In genomic region chr3:43926073-43926472, GRCh38 we compare ENCODE assay signal across 18 cellular contexts.
DNase-seq lines count a peak whose midpoint lies in the region; ATAC-seq, FAIRE-seq and TF ChIP-seq lines count a peak whose summit lies in the region.
"Had no signal": no experiment of that assay in that cellular context is flagged by ENCODE, and none has a peak within 500 bp of the region (broad histone marks: within the 10 kb centered on the region; RNA-seq: fewer than 3 reads in every experiment).

No MANE protein-coding gene starts in this region.

- H3K79me1 ChIP-seq in mesendoderm (ENCODE audit: low read length): no peaks in the 10 kb centered on the region

- H3K23ac ChIP-seq in mesendoderm (ENCODE audit: low read length): no peak overlapping the region

- TF ChIP-seq POLR2A in esophagus muscularis mucosa (IDR thresholded peaks at IDR 0.05; ENCODE audit: low read depth): no peak
- TF ChIP-seq POLR2A in HepG2 (IDR thresholded peaks at IDR 0.05; ENCODE audit: insufficient read depth in 1 of 2, low read depth in 2 of 2, low read length in 2 of 2): no peak

- H3K18ac ChIP-seq in mesendoderm (ENCODE audit: low read length): no peak overlapping the region

- intact Hi-C loops in esophagus muscularis mucosa (cut with DNase I): no loop called here
- intact Hi-C loops in posterior vena cava (cut with DNase I): loop anchor here in 1 of 2 donors (5.0 kb wide), 1 partner anchor 109 kb away; no protein-coding TSS in a partner anchor
- intact Hi-C loops in HepG2 (cut with micrococcal nuclease; ENCODE audit: unreplicated experiment): no loop called here

- no peak overlapping the region for H3K27ac ChIP-seq in esophagus muscularis mucosa (replicated peaks in 1 of 4)
- H3K27ac ChIP-seq in mesendoderm (ENCODE audit: low read depth, low read length): no peak overlapping the region
- H3K27ac ChIP-seq in HepG2 (ENCODE audit: extremely low read length, insufficient read depth, low read length): no peak overlapping the region
- H3K27ac ChIP-seq: A549, C4-2B, KMS-11 had no signal

- ATAC-seq in WTC11 (peak; percentile 90), HG02610 (IDR thresholded peaks at IDR 0.05; ENCODE audit: unreplicated experiment) (no peak), HepG2 (no peak)
- no peak for ATAC-seq in naive thymus-derived CD8-positive, alpha-beta T cell
- ATAC-seq: A549, HCT116 had no signal

- CTCF ChIA-PET in WTC11 (lab: Charles Lee): interaction anchor here (0.6 to 1.0 kb wide), 4 partner anchors 21 to 377 kb away, joined by 3 to 4 read pairs (median 4); no protein-coding TSS in a partner anchor
- CTCF ChIA-PET in HepG2 (lab: Yijun Ruan, JAX; ENCODE audit: low intra/inter-chr PET ratio, low total read pairs): no interaction called here

- no peaks in the 10 kb centered on the region for H3K9me3 ChIP-seq in esophagus muscularis mucosa
- no peaks in the 10 kb centered on the region for H3K9me3 ChIP-seq in HepG2 (ENCODE audit: low read length)
- H3K9me3 ChIP-seq: A549, BE2C had no signal

- no peak overlapping the region for H2BK15ac ChIP-seq in mesendoderm (replicated peaks; ENCODE audit: low read depth)

- H3K4me3 ChIP-seq in H7 (ENCODE audit: insufficient read depth, low read depth, low read length): no peak overlapping the region
- no peak overlapping the region for H3K4me3 ChIP-seq in esophagus muscularis mucosa
- H3K4me3 ChIP-seq in mesendoderm (ENCODE audit: low read length): no peak overlapping the region
- no peak overlapping the region for H3K4me3 ChIP-seq in HepG2 (replicated peaks in 1 of 3; ENCODE audit: insufficient read depth in 1 of 3, low read depth in 2 of 3, low read length in 3 of 3)
- H3K4me3 ChIP-seq: A549 had no signal

- no TSS peak for BruUV-seq in HepG2 (replicated peaks; lab: Mats Ljungman, UMichigan)

- no peak overlapping the region for H3K9ac ChIP-seq in mesendoderm (ENCODE audit: low read length)
- no peak overlapping the region for H3K9ac ChIP-seq in HepG2 (ENCODE audit: insufficient read depth, low read depth, low read length)
- H3K9ac ChIP-seq: KMS-11 had no signal

- H2AK5ac ChIP-seq in mesendoderm (ENCODE audit: low read length): no peak overlapping the region

- no peaks in the 10 kb centered on the region for H3K36me3 ChIP-seq in H7 (replicated peaks; ENCODE audit: control insufficient read depth, insufficient read depth, low read length)
- no peaks in the 10 kb centered on the region for H3K36me3 ChIP-seq in esophagus muscularis mucosa
- no peaks in the 10 kb centered on the region for H3K36me3 ChIP-seq in mesendoderm (ENCODE audit: control insufficient read depth, insufficient read depth, low read length)
- no peaks in the 10 kb centered on the region for H3K36me3 ChIP-seq in HepG2 (replicated peaks in 1 of 2; ENCODE audit: control insufficient read depth in 1 of 2, insufficient read depth in 2 of 2, low read length in 2 of 2)
- H3K36me3 ChIP-seq: BE2C had no signal

- no peak overlapping the region for H4K5ac ChIP-seq in mesendoderm (ENCODE audit: low read length)

- H3K4me1 ChIP-seq in esophagus muscularis mucosa (peaks cover 0 to 6% (median 2%) of the 10 kb centered on the region in 4 donors), mesendoderm (ENCODE audit: control insufficient read depth, low read depth, low read length) (peaks cover 5% of the 10 kb centered on the region), HepG2 (ENCODE audit: insufficient read depth, low read length) (no peaks in the 10 kb centered on the region)
- H3K4me1 ChIP-seq: A549, BE2C had no signal

- FAIRE-seq in HepG2 (lab: Jason Lieb, UNC): no peak
- FAIRE-seq: A549 had no signal

- no peak for TF ChIP-seq RAD21 in HepG2 (CRISPR knock-in tag; IDR thresholded peaks at IDR 0.05)

- no peak overlapping the region for H3K27ac Mint-ChIP-seq in WTC11
- no peak overlapping the region for H3K27ac Mint-ChIP-seq in naive thymus-derived CD8-positive, alpha-beta T cell
- H3K27ac Mint-ChIP-seq: CD4-positive, alpha-beta memory T cell; IgD-negative memory B cell had no signal

- no peak overlapping the region for H2BK120ac ChIP-seq in mesendoderm (ENCODE audit: low read depth, low read length)

- H4K8ac ChIP-seq in mesendoderm (ENCODE audit: low read depth, low read length): no peak overlapping the region

- no peak overlapping the region for H3K56ac ChIP-seq in mesendoderm (ENCODE audit: low read length)

- H3K4me2 ChIP-seq in mesendoderm (ENCODE audit: low read length) (no peak overlapping the region), HepG2 (ENCODE audit: low read depth, low read length) (no peak overlapping the region)
- H3K4me2 ChIP-seq: A549, KMS-11 had no signal

- in situ Hi-C loops in HepG2 (cut with HindIII; ENCODE audit: extremely low pct_ligation_motif_present, low pct_unique_long_range_greater_than_20kb): no loop called here

- no peak overlapping the region for H3K4me3 Mint-ChIP-seq in WTC11
- no peak overlapping the region for H3K4me3 Mint-ChIP-seq in naive thymus-derived CD8-positive, alpha-beta T cell
- H3K4me3 Mint-ChIP-seq: CD4-positive, alpha-beta memory T cell; IgD-negative memory B cell had no signal

- DNase-seq in H7: peak; percentile 72
- peak; percentile 38 for DNase-seq in WTC11 (ENCODE audit: low spot score)
- DNase-seq in esophagus muscularis mucosa (ENCODE audit: extremely low spot score): peak; percentile 45
- DNase-seq in mesendoderm: peak; percentile 51
- DNase-seq in posterior vena cava (ENCODE audit: low spot score): no peak
- no peak for DNase-seq in naive thymus-derived CD8-positive, alpha-beta T cell
- no peak for DNase-seq in HepG2 (ENCODE audit: low spot score)
- DNase-seq: BE2C; CD4-positive, alpha-beta memory T cell; DMS79; GDM1; GOT3 had no signal

- no peak overlapping the region for H3K4ac ChIP-seq in mesendoderm (ENCODE audit: low read depth, low read length)

- no peaks in the 10 kb centered on the region for H3K36me3 Mint-ChIP-seq in WTC11
- H3K36me3 Mint-ChIP-seq in naive thymus-derived CD8-positive, alpha-beta T cell: no peaks in the 10 kb centered on the region
- H3K36me3 Mint-ChIP-seq: CD4-positive, alpha-beta memory T cell had no signal

- H3K4me1 Mint-ChIP-seq in WTC11: peaks cover 33% of the 10 kb centered on the region
- peaks cover 0 to 6% (median 3%) of the 10 kb centered on the region in 4 donors for H3K4me1 Mint-ChIP-seq in naive thymus-derived CD8-positive, alpha-beta T cell

- no peaks in the 10 kb centered on the region for H4K20me1 ChIP-seq in HepG2 (ENCODE audit: insufficient read depth, low read length)

- H3K27me3 ChIP-seq in H7 (ENCODE audit: control insufficient read depth, insufficient read depth, low read length) (no peaks in the 10 kb centered on the region), esophagus muscularis mucosa (peaks cover 0 to 47% (median 0%) of the 10 kb centered on the region in 4 donors), mesendoderm (ENCODE audit: insufficient read depth, low read length, poor library complexity) (no peaks in the 10 kb centered on the region), HepG2 (ENCODE audit: control insufficient read depth in 1 of 2, insufficient read depth in 2 of 2, low read length in 2 of 2) (peaks cover 0 to 17% of the 10 kb centered on the region in 2 experiments; a peak in 1 of 5 replicates)
- H3K27me3 ChIP-seq: BE2C had no signal

- WGBS in esophagus muscularis mucosa: 64% methylated on average over 6 of the region's 6 CpGs
- no CpG with 5 or more reads among the region's 6 CpGs for WGBS in mesendoderm (ENCODE audit: extremely low coverage, insufficient coverage, low lambda C conversion rate)
- WGBS in HepG2 (ENCODE audit: low lambda C conversion rate): 2% methylated on average over 6 of the region's 6 CpGs

- TF ChIP-seq EP300 in esophagus muscularis mucosa (IDR thresholded peaks at IDR 0.05) (no peak), HepG2 (IDR thresholded peaks at IDR 0.05; ENCODE audit: low read depth in 2 of 2, low read length in 2 of 2) (no peak), HepG2 (CRISPR knock-in tag; IDR thresholded peaks at IDR 0.05; ENCODE audit: borderline replicate concordance) (no peak)

- H3K79me2 ChIP-seq in mesendoderm (ENCODE audit: control insufficient read depth, insufficient read depth, low read length) (no peaks in the 10 kb centered on the region), HepG2 (ENCODE audit: insufficient read depth, low read length) (no peaks in the 10 kb centered on the region)

- TF ChIP-seq CTCF in WTC11 (IDR thresholded peaks at IDR 0.05): no peak
- no peak for TF ChIP-seq CTCF in esophagus muscularis mucosa (IDR thresholded peaks at IDR 0.05)
- TF ChIP-seq CTCF in HepG2 (CRISPR knock-in tag; IDR thresholded peaks at IDR 0.05): no peak

- no peak overlapping the region for H2AFZ ChIP-seq in HepG2 (ENCODE audit: low read length)

- POLR2A ChIA-PET in WTC11 (lab: Charles Lee) (no interaction called here), HepG2 (lab: Yijun Ruan, JAX) (no interaction called here)
- POLR2A ChIA-PET in naive thymus-derived CD8-positive, alpha-beta T cell (lab: Charles Lee): no interaction called here

- peaks cover 14% of the 10 kb centered on the region for H3K27me3 Mint-ChIP-seq in WTC11 (ENCODE audit: low read depth)
- peaks cover 22 to 61% (median 46%) of the 10 kb centered on the region in 5 donors for H3K27me3 Mint-ChIP-seq in naive thymus-derived CD8-positive, alpha-beta T cell

- peaks cover 4% of the 10 kb centered on the region; the same call in 1 of the 2 replicates for H3K9me3 Mint-ChIP-seq in WTC11
- H3K9me3 Mint-ChIP-seq in naive thymus-derived CD8-positive, alpha-beta T cell: peaks cover 0 to 6% (median 0%) of the 10 kb centered on the region in 9 donors

- no peak overlapping the region for H2BK5ac ChIP-seq in mesendoderm (ENCODE audit: low read length)

TF ChIP-seq in WTC11, 78 proteins besides CTCF, POLR2A, EP300 and RAD21 (continues in another document):
- TF ChIP-seq USF2 (CRISPR knock-in tag; IDR thresholded peaks at IDR 0.05): no peak
- TF ChIP-seq NFATC4 (CRISPR knock-in tag; IDR thresholded peaks at IDR 0.05): no peak
- no peak for TF ChIP-seq MXD4 (CRISPR knock-in tag; IDR thresholded peaks at IDR 0.05; ENCODE audit: borderline replicate concordance)

TF ChIP-seq in HepG2, 621 proteins besides CTCF, POLR2A, EP300 and RAD21:
- no peak for TF ChIP-seq AGO2 (optimal IDR thresholded peaks at IDR 0.05; ENCODE audit: low read depth, low read length)
- no peak for TF ChIP-seq GATAD1 (CRISPR knock-in tag; IDR thresholded peaks at IDR 0.05)
- no peak for TF ChIP-seq PCBP2 (optimal IDR thresholded peaks at IDR 0.05; ENCODE audit: low read depth, low read length, poor library complexity, severe bottlenecking)
- no peak for TF ChIP-seq RFX3 (CRISPR knock-in tag; IDR thresholded peaks at IDR 0.05)
- TF ChIP-seq NFKB2 (CRISPR knock-in tag; IDR thresholded peaks at IDR 0.05; ENCODE audit: borderline replicate concordance): no peak
- TF ChIP-seq KLF12 (CRISPR knock-in tag; IDR thresholded peaks at IDR 0.05; ENCODE audit: borderline replicate concordance): no peak

Comparison
In these comparisons a context has a peak if more than half of its experiments do, and no peak if none do; other contexts are left out.
1. DNase-seq: peak in H7 (single experiment), WTC11 (single experiment), esophagus muscularis mucosa (single experiment) and mesendoderm (single experiment); none in posterior vena cava (single experiment), naive thymus-derived CD8-positive, alpha-beta T cell (0 of 10) and HepG2 (single experiment).